ENCODE assay signal across 19 cellular contexts in genomic region chr4:165737309-165737972, GRCh38.
"Had no signal": no experiment of that assay in that cellular context is flagged by ENCODE, and none has a peak within 500 bp of the region (broad histone marks: within the 10 kb centered on the region; RNA-seq: fewer than 3 reads in every experiment).

No MANE protein-coding gene starts in this region.

- H3K4me1 Mint-ChIP-seq: natural killer cell, neural crest cell had no signal

- FAIRE-seq: endometrium, frontal cortex had no signal

- H3K9me3 ChIP-seq: right atrium auricular region, sigmoid colon, stomach, thoracic aorta, transverse colon had no signal

- DNase-seq: caudate nucleus; dorsolateral prefrontal cortex; effector CD8-positive, alpha-beta T cell; heart right ventricle; hypothalamus; natural killer cell; posterior cingulate gyrus; sigmoid colon; stimulated activated naive CD4-positive, alpha-beta T cell; stomach; substantia nigra; transverse colon had no signal

- H3K36me3 Mint-ChIP-seq: natural killer cell had no signal

- H3K4me1 ChIP-seq: right atrium auricular region, sigmoid colon, stomach, transverse colon had no signal

- H3K36me3 ChIP-seq: heart right ventricle, right atrium auricular region, sigmoid colon, stomach, thoracic aorta, transverse colon had no signal

- H3K27me3 ChIP-seq: dorsolateral prefrontal cortex, heart right ventricle, right atrium auricular region, sigmoid colon, stomach, transverse colon had no signal

- H3K27ac ChIP-seq: coronary artery, dorsolateral prefrontal cortex, heart right ventricle, right atrium auricular region, sigmoid colon, stomach, thoracic aorta, transverse colon had no signal

- H3K27ac Mint-ChIP-seq: natural killer cell had no signal

- H3K4me3 ChIP-seq: coronary artery, dorsolateral prefrontal cortex, heart right ventricle, right atrium auricular region, sigmoid colon, skin epidermis, stomach, thoracic aorta, transverse colon had no signal

- H3K4me3 Mint-ChIP-seq: natural killer cell, neural crest cell had no signal
